8 cellular contexts compared by ENCODE assay signal in genomic region chr12:93571854-93572711, GRCh38. TPM values are rescaled to one million over a fixed set of nuclear protein-coding genes. Genes with fewer than 3 reads are reported as not detected.
A peak's percentile ranks its signal among the peaks of the same experiment; 100 is the strongest.
DNase-seq lines count a peak whose midpoint lies in the region; ATAC-seq and TF ChIP-seq lines count a peak whose summit lies in the region.

Gene SOCS2 (plus strand): TSS chr12:93572675. CDS start chr12:93572898, 223 bp downstream.

- H3K27me3 ChIP-seq in GM23248 (replicated peaks; ENCODE audit: insufficient read depth) (no peaks in the 10 kb centered on the region), heart right ventricle (peaks cover 0 to 83% (median 0%) of the 10 kb centered on the region in 7 donors)

- intact Hi-C loops in OCI-LY7 (cut with micrococcal nuclease; ENCODE audit: unreplicated experiment) (no loop called here), heart right ventricle (cut with DNase I) (loop anchor here (1.0 to 10.0 kb wide), 23 partner anchors 19 to 529 kb away; partner anchors contain the start of gene CRADD (in 8 of the 10))

- peaks cover 18% of the 10 kb centered on the region for H3K36me3 ChIP-seq in GM23248 (ENCODE audit: low read depth)
- no peaks in the 10 kb centered on the region for H3K36me3 ChIP-seq in OCI-LY7 (ENCODE audit: insufficient read depth, low read length)
- H3K36me3 ChIP-seq in heart right ventricle: peaks cover 0 to 30% (median 10%) of the 10 kb centered on the region in 9 donors

- no peaks in the 10 kb centered on the region for H3K9me3 Mint-ChIP-seq in activated naive CD8-positive, alpha-beta T cell (ENCODE audit: low read depth)
- no peaks in the 10 kb centered on the region for H3K9me3 Mint-ChIP-seq in progenitor cell of endocrine pancreas (ENCODE audit: low read depth)

- no peaks in the 10 kb centered on the region for H4K20me1 ChIP-seq in GM23248 (ENCODE audit: insufficient read depth)
- no peaks in the 10 kb centered on the region for H4K20me1 ChIP-seq in OCI-LY7 (ENCODE audit: insufficient read depth, low read length)

- WGBS in GM23248 (ENCODE audit: low coverage in 1 of 2, low lambda C conversion rate in 2 of 2, missing lambda C conversion rate in 2 of 2), 2 experiments: 1% methylated on average over 56 to 64 of the region's 71 CpGs
- 0% methylated on average over 52 to 67 of the region's 71 CpGs for WGBS in heart right ventricle, 2 donors

- H3K4me1 ChIP-seq in GM23248 (ENCODE audit: insufficient read depth) (peaks cover 30% of the 10 kb centered on the region), OCI-LY7 (ENCODE audit: insufficient read depth, low read length, poor library complexity, severe bottlenecking) (peaks cover 19% of the 10 kb centered on the region), heart right ventricle (peaks cover 3 to 44% (median 32%) of the 10 kb centered on the region in 9 donors)

- H3K4me3 Mint-ChIP-seq in activated naive CD8-positive, alpha-beta T cell: peak within 1 kb of the TSS; percentile 93
- peak within 1 kb of the TSS; percentile 79 for H3K4me3 Mint-ChIP-seq in progenitor cell of endocrine pancreas (ENCODE audit: low read depth)

- in situ Hi-C loops in GM23248 (cut with MboI): loop anchor here (5.0 kb wide), 2 partner anchors 170 to 530 kb away; no protein-coding TSS in a partner anchor

- H3K27ac ChIP-seq in GM23248 (peak within 1 kb of the TSS; percentile 75), OCI-LY7 (ENCODE audit: low read depth, low read length, poor library complexity, severe bottlenecking) (no peak within 1 kb of the TSS), heart right ventricle (peak within 1 kb of the TSS; percentile 93 to 100 (median 96))

- H3K4me3 ChIP-seq in AG10803 (ENCODE audit: low read length) (peak within 1 kb of the TSS; percentile 86), GM23248 (peak within 1 kb of the TSS; percentile 92), OCI-LY7 (ENCODE audit: low read depth, low read length, poor library complexity, severe bottlenecking) (peak within 1 kb of the TSS; percentile 63), heart right ventricle (peak within 1 kb of the TSS; percentile 62 to 100 (median 91))

- H2AFZ ChIP-seq in GM23248: peak within 1 kb of the TSS; percentile 76
- H2AFZ ChIP-seq in OCI-LY7 (ENCODE audit: low read length): no peak within 1 kb of the TSS

- H3K79me2 ChIP-seq in GM23248 (ENCODE audit: insufficient read depth) (peaks cover 53% of the 10 kb centered on the region), OCI-LY7 (ENCODE audit: insufficient read depth, low read depth, low read length) (no peaks in the 10 kb centered on the region)

- H3K4me1 Mint-ChIP-seq in activated naive CD8-positive, alpha-beta T cell (ENCODE audit: low read depth): peaks cover 33% of the 10 kb centered on the region
- peaks cover 13% of the 10 kb centered on the region for H3K4me1 Mint-ChIP-seq in progenitor cell of endocrine pancreas (ENCODE audit: low read depth)

- BruUV-seq in OCI-LY7 (replicated peaks; lab: Mats Ljungman, UMichigan): no TSS peak

- CTCF ChIA-PET in OCI-LY7 (lab: Charles Lee; ENCODE audit: unreplicated experiment): no interaction called here

- peaks cover 31% of the 10 kb centered on the region for H3F3A ChIP-seq in GM23248 (ENCODE audit: insufficient read depth)

- H3K36me3 Mint-ChIP-seq in activated naive CD8-positive, alpha-beta T cell: no peaks in the 10 kb centered on the region
- peaks cover 3% of the 10 kb centered on the region for H3K36me3 Mint-ChIP-seq in progenitor cell of endocrine pancreas (ENCODE audit: insufficient read depth)

- H3K27ac Mint-ChIP-seq in activated naive CD8-positive, alpha-beta T cell: peak within 1 kb of the TSS; percentile 79
- H3K27ac Mint-ChIP-seq in progenitor cell of endocrine pancreas: peak within 1 kb of the TSS; percentile 88

- TF ChIP-seq CTCF in AG10803 (conservative IDR thresholded peaks at IDR 0.05; ENCODE audit: low read length) (no peak), OCI-LY7 (conservative IDR thresholded peaks at IDR 0.05; ENCODE audit: low read length) (no peak), heart right ventricle (IDR thresholded peaks at IDR 0.05) (no peak), progenitor cell of endocrine pancreas (IDR thresholded peaks at IDR 0.05; ENCODE audit: unreplicated experiment) (no peak)

- DNase-seq in AG10803 (ENCODE audit: low read depth) (no peak), GM23248 (peak; percentile 75), OCI-LY7 (ENCODE audit: low spot score) (no peak), heart right ventricle (peak; percentile 49 to 54), progenitor cell of endocrine pancreas (ENCODE audit: low spot score, unreplicated experiment) (peak; percentile 36), globus pallidus (ENCODE audit: low spot score) (no peak), NAMALWA (ENCODE audit: low spot score) (no peak)

- POLR2A ChIA-PET in OCI-LY7 (lab: Charles Lee): no interaction called here

- H3K9me3 ChIP-seq in GM23248 (ENCODE audit: low read depth) (no peaks in the 10 kb centered on the region), OCI-LY7 (ENCODE audit: low read length) (no peaks in the 10 kb centered on the region), heart right ventricle (no peaks in the 10 kb centered on the region)

- peak in 4 of 8 donors; percentile 0 to 9 (median 6) for ATAC-seq in heart right ventricle

- H3K4me2 ChIP-seq in GM23248 (ENCODE audit: unreplicated experiment): peak within 1 kb of the TSS; percentile 98
- peak within 1 kb of the TSS; percentile 76 for H3K4me2 ChIP-seq in OCI-LY7 (ENCODE audit: low read length)

- H3K9me2 ChIP-seq in GM23248 (ENCODE audit: insufficient read depth) (no peaks in the 10 kb centered on the region), OCI-LY7 (ENCODE audit: insufficient read depth, low read length) (no peaks in the 10 kb centered on the region)

- H3K27me3 Mint-ChIP-seq in activated naive CD8-positive, alpha-beta T cell: no peaks in the 10 kb centered on the region
- H3K27me3 Mint-ChIP-seq in progenitor cell of endocrine pancreas: peaks cover 31% of the 10 kb centered on the region

- peak within 1 kb of the TSS; percentile 83 for H3K9ac ChIP-seq in GM23248

RNA-seq across cellular contexts. Expression of gene SOCS2, which starts in this region (rescaled TPM):
- total RNA-seq in GM23248 (2014; rRNA removed; shearing (Covaris generic)): 72.6 and 80.2 TPM in 2 replicates
- polyA plus RNA-seq in GM23248 (2016; fragmentation: Nextera tagmentation; extraction: Ambion mirVana) (52.4 and 52.8 TPM in 2 replicates), heart right ventricle (10 to 100 TPM; 14.9 to 19.5 TPM)
- total RNA-seq in OCI-LY7 (2014; rRNA removed; shearing (Covaris generic)): not detected in 2 replicates
- total RNA-seq in OCI-LY7 (2022) (not detected in 2 replicates), heart right ventricle (10 to 100 TPM in 9 of 10 donors, 1 to 10 TPM in 1; 8.6 to 35.1 (median 18.3) TPM), progenitor cell of endocrine pancreas (8.4 and 14.3 TPM in 2 replicates)

Comparison
In these comparisons a context has a peak if more than half of its experiments do, and no peak if none do; other contexts are left out.
1. DNase-seq: peak in GM23248 (single experiment), heart right ventricle (2 of 2) and progenitor cell of endocrine pancreas (single experiment); none in AG10803 (single experiment), OCI-LY7 (single experiment), globus pallidus (single experiment) and NAMALWA (single experiment).
2. Peak in every context shown above with its lines, with median percentiles within 50 percentile points of each other: H3K4me3 ChIP-seq.